Comparison of ENCODE assay signal across 18 cellular contexts in the genomic region with DNA sequence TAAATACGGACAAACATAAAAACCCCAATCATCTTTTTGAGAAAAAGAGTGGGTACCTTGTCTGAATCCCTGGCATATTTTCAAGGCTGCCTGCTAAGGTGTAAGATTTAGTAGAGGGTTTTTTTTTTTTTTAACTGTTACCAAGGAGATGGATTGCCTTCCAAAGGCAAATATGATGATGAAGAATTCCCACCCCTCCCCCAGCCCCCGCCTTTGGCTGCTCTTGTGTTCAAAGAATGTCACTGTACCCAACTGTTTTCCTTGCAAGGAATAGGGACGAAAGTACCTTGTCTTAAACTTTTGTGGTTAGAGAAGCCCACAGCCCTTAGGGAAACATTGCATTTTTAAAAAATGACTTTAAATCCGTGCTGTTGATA. TPM values are rescaled to one million over a fixed set of nuclear protein-coding genes. Genes with fewer than 3 reads are reported as not detected.
DNase-seq lines count a peak whose midpoint lies in the region; ATAC-seq, FAIRE-seq and TF ChIP-seq lines count a peak whose summit lies in the region.
"Had no signal": no experiment of that assay in that cellular context is flagged by ENCODE, and none has a peak within 500 bp of the region (broad histone marks: within the 10 kb centered on the region; RNA-seq: fewer than 3 reads in every experiment).

No MANE protein-coding gene starts in this region.

- CTCF ChIA-PET in naive thymus-derived CD4-positive, alpha-beta T cell (lab: Charles Lee) = interaction anchor here (0.5 to 1.0 kb wide), 2 partner anchors 19 to 654 kb away, joined by 3 read pairs; no protein-coding TSS in a partner anchor
- CTCF ChIA-PET in RWPE1 (lab: Yijun Ruan, JAX) = interaction anchor here (0.6 kb wide), 1 partner anchor 103 kb away, joined by 3 read pairs; no protein-coding TSS in a partner anchor

- H3K27me3 ChIP-seq in naive thymus-derived CD4-positive, alpha-beta T cell (ENCODE audit: control insufficient read depth in 2 of 2, insufficient read depth in 2 of 2, low read length in 2 of 2) = no peaks in the 10 kb centered on the region
- H3K27me3 ChIP-seq in left lung = no peaks in the 10 kb centered on the region
- H3K27me3 ChIP-seq: esophagus muscularis mucosa, sigmoid colon, upper lobe of left lung had no signal

- H3K4me1 ChIP-seq in naive thymus-derived CD4-positive, alpha-beta T cell (ENCODE audit: control insufficient read depth in 2 of 2, insufficient read depth in 2 of 2, low read length in 2 of 2) = peaks cover 53 to 61% of the 10 kb centered on the region in 2 donors
- peaks cover 0 to 95% of the 10 kb centered on the region in 2 donors for H3K4me1 ChIP-seq in left lung

- no peaks in the 10 kb centered on the region for H3K27me3 Mint-ChIP-seq in T-helper 2 cell treated with Interferon-gamma antibody and Interleukin-4, amounts not matched to agents 5 μg/mL and 100 μg/mL, for 36 hours (ENCODE audit: low read depth)
- H3K27me3 Mint-ChIP-seq in activated T-helper 1 cell treated with anti-CD3 and anti-CD28 coated beads, Interleukin-12 subunit alpha, Interleukin-12 subunit beta, Interleukin-2, Interleukin-4 antibody, amounts not matched to agents 30 ng/mL and 10 ng/mL and 1 ng/mL, durations not matched to agents 14 hours and 24 hours and 36 hours (ENCODE audit: insufficient read depth) = no peaks in the 10 kb centered on the region
- no peaks in the 10 kb centered on the region for H3K27me3 Mint-ChIP-seq in naive thymus-derived CD4-positive, alpha-beta T cell

- H3K36me3 Mint-ChIP-seq in T-helper 2 cell treated with Interferon-gamma antibody and Interleukin-4, amounts not matched to agents 5 μg/mL and 100 μg/mL, for 36 hours (ENCODE audit: low read depth) = peaks cover 4% of the 10 kb centered on the region
- peaks cover 2% of the 10 kb centered on the region for H3K36me3 Mint-ChIP-seq in activated T-helper 1 cell treated with anti-CD3 and anti-CD28 coated beads, Interleukin-12 subunit alpha, Interleukin-12 subunit beta, Interleukin-2, Interleukin-4 antibody, amounts not matched to agents 30 ng/mL and 10 ng/mL and 1 ng/mL, durations not matched to agents 14 hours and 24 hours and 36 hours (ENCODE audit: low read depth)
- peaks cover 0 to 8% (median 0%) of the 10 kb centered on the region in 5 donors for H3K36me3 Mint-ChIP-seq in naive thymus-derived CD4-positive, alpha-beta T cell

- H3K4me3 Mint-ChIP-seq in T-helper 2 cell treated with Interferon-gamma antibody and Interleukin-4, amounts not matched to agents 5 μg/mL and 100 μg/mL, for 36 hours = peak overlapping the region; percentile 82
- peak overlapping the region; percentile 73 for H3K4me3 Mint-ChIP-seq in activated T-helper 1 cell treated with anti-CD3 and anti-CD28 coated beads, Interleukin-12 subunit alpha, Interleukin-12 subunit beta, Interleukin-2, Interleukin-4 antibody, amounts not matched to agents 30 ng/mL and 10 ng/mL and 1 ng/mL, durations not matched to agents 14 hours and 24 hours and 36 hours
- peak overlapping the region; percentile 66 to 88 (median 78) for H3K4me3 Mint-ChIP-seq in naive thymus-derived CD4-positive, alpha-beta T cell

- peak overlapping the region; percentile 97 for H3K27ac Mint-ChIP-seq in T-helper 2 cell treated with Interferon-gamma antibody and Interleukin-4, amounts not matched to agents 5 μg/mL and 100 μg/mL, for 36 hours
- peak overlapping the region; percentile 93 for H3K27ac Mint-ChIP-seq in activated T-helper 1 cell treated with anti-CD3 and anti-CD28 coated beads, Interleukin-12 subunit alpha, Interleukin-12 subunit beta, Interleukin-2, Interleukin-4 antibody, amounts not matched to agents 30 ng/mL and 10 ng/mL and 1 ng/mL, durations not matched to agents 14 hours and 24 hours and 36 hours
- peak overlapping the region; percentile 80 to 98 (median 93) for H3K27ac Mint-ChIP-seq in naive thymus-derived CD4-positive, alpha-beta T cell

- H3K27ac ChIP-seq in naive thymus-derived CD4-positive, alpha-beta T cell (ENCODE audit: low read depth, low read length) = peak overlapping the region; percentile 58
- H3K27ac ChIP-seq in left lung = peak overlapping the region in 1 of 2 donors; percentile 97
- no peak overlapping the region for H3K27ac ChIP-seq in RWPE1
- H3K27ac ChIP-seq: esophagus muscularis mucosa, sigmoid colon had no signal

- peaks cover 61% of the 10 kb centered on the region for H3K4me1 Mint-ChIP-seq in T-helper 2 cell treated with Interferon-gamma antibody and Interleukin-4, amounts not matched to agents 5 μg/mL and 100 μg/mL, for 36 hours (ENCODE audit: low read depth)
- H3K4me1 Mint-ChIP-seq in activated T-helper 1 cell treated with anti-CD3 and anti-CD28 coated beads, Interleukin-12 subunit alpha, Interleukin-12 subunit beta, Interleukin-2, Interleukin-4 antibody, amounts not matched to agents 30 ng/mL and 10 ng/mL and 1 ng/mL, durations not matched to agents 14 hours and 24 hours and 36 hours (ENCODE audit: low read depth) = peaks cover 65% of the 10 kb centered on the region
- peaks cover 52 to 66% (median 60%) of the 10 kb centered on the region in 7 donors for H3K4me1 Mint-ChIP-seq in naive thymus-derived CD4-positive, alpha-beta T cell

- intact Hi-C loops in activated T-helper 1 cell treated with anti-CD3 and anti-CD28 coated beads, Interleukin-12 subunit alpha, Interleukin-12 subunit beta, Interleukin-2, Interleukin-4 antibody, amounts not matched to agents 30 ng/mL and 10 ng/mL and 1 ng/mL, durations not matched to agents 14 hours and 24 hours and 36 hours (cut with micrococcal nuclease) = loop anchor here (1.0 to 10.0 kb wide), 4 partner anchors 21 to 613 kb away; no protein-coding TSS in a partner anchor
- intact Hi-C loops in naive thymus-derived CD4-positive, alpha-beta T cell (cut with micrococcal nuclease) = loop anchor here (1.0 to 2.0 kb wide), 3 partner anchors 17 to 31 kb away; partner anchors contain the start of gene ARHGAP26 (in 1 of the 2)
- intact Hi-C loops in left lung (cut with DNase I) = no loop called here

- no peak for ATAC-seq in naive thymus-derived CD4-positive, alpha-beta T cell
- ATAC-seq in left lung = no peak

- no peaks in the 10 kb centered on the region for H3K9me3 Mint-ChIP-seq in T-helper 2 cell treated with Interferon-gamma antibody and Interleukin-4, amounts not matched to agents 5 μg/mL and 100 μg/mL, for 36 hours
- no peaks in the 10 kb centered on the region for H3K9me3 Mint-ChIP-seq in activated T-helper 1 cell treated with anti-CD3 and anti-CD28 coated beads, Interleukin-12 subunit alpha, Interleukin-12 subunit beta, Interleukin-2, Interleukin-4 antibody, amounts not matched to agents 30 ng/mL and 10 ng/mL and 1 ng/mL, durations not matched to agents 14 hours and 24 hours and 36 hours
- no peaks in the 10 kb centered on the region for H3K9me3 Mint-ChIP-seq in naive thymus-derived CD4-positive, alpha-beta T cell

- H3K9me3 ChIP-seq in naive thymus-derived CD4-positive, alpha-beta T cell (ENCODE audit: control insufficient read depth in 2 of 3, low read length in 3 of 3) = no peaks in the 10 kb centered on the region
- H3K9me3 ChIP-seq in left lung = no peaks in the 10 kb centered on the region
- H3K9me3 ChIP-seq: esophagus muscularis mucosa, sigmoid colon, upper lobe of left lung had no signal

- H3K4me3 ChIP-seq in naive thymus-derived CD4-positive, alpha-beta T cell (ENCODE audit: low read length) = peak overlapping the region; percentile 41
- no peak overlapping the region for H3K4me3 ChIP-seq in left lung
- H3K4me3 ChIP-seq: esophagus muscularis mucosa, sigmoid colon, upper lobe of left lung had no signal

- FAIRE-seq in GM19239 (lab: Jason Lieb, UNC) = peak; percentile 60
- FAIRE-seq: G401.6, GM12892 had no signal

- no peaks in the 10 kb centered on the region for H3K36me3 ChIP-seq in naive thymus-derived CD4-positive, alpha-beta T cell (ENCODE audit: control insufficient read depth in 2 of 3, insufficient read depth in 3 of 3, low read length in 3 of 3)
- no peaks in the 10 kb centered on the region for H3K36me3 ChIP-seq in left lung
- H3K36me3 ChIP-seq: esophagus muscularis mucosa, sigmoid colon, upper lobe of left lung had no signal

- POLR2A ChIA-PET in naive thymus-derived CD4-positive, alpha-beta T cell (lab: Charles Lee) = interaction anchor here (0.9 to 5.5 kb wide), 3 partner anchors 20 to 31 kb away, joined by 3 to 81 read pairs (median 4); partner anchors contain the start of gene ARHGAP26
- POLR2A ChIA-PET in RWPE1 (lab: Yijun Ruan, JAX; ENCODE audit: low non-redundant PET) = no interaction called here

- TF ChIP-seq CTCF in left lung (IDR thresholded peaks at IDR 0.05) (no peak), RWPE1 (conservative IDR thresholded peaks at IDR 0.05; ENCODE audit: low read depth) (no peak)

- DNase-seq in T-helper 2 cell treated with Interferon-gamma antibody and Interleukin-4, amounts not matched to agents 5 μg/mL and 100 μg/mL, for 36 hours (ENCODE audit: low spot score) = no peak
- DNase-seq in T-helper 2 cell (no peak), GM19239 (ENCODE audit: insufficient read length, low spot score) (no peak), left lung (no peak), RWPE1 (ENCODE audit: low spot score) (no peak)
- no peak for DNase-seq in activated T-helper 1 cell treated with anti-CD3 and anti-CD28 coated beads, Interleukin-12 subunit alpha, Interleukin-12 subunit beta, Interleukin-2, Interleukin-4 antibody, amounts not matched to agents 30 ng/mL and 10 ng/mL and 1 ng/mL, durations not matched to agents 14 hours and 24 hours and 36 hours (ENCODE audit: low spot score)
- DNase-seq in naive thymus-derived CD4-positive, alpha-beta T cell = no peak
- no peak for DNase-seq in stimulated activated CD4-positive, alpha-beta T cell treated with anti-CD3 and anti-CD28 coated beads, Interleukin-4, amount 100 ng/mL, for 24 hours
- DNase-seq: glutamatergic neuron, HCEC 1CT, islet precursor cell, NCI-H187, NCI-H69, sigmoid colon, upper lobe of left lung had no signal

RNA-seq across cellular contexts. Expression of gene ARHGAP26, which starts 31.3 kb away (rescaled TPM):
- 20.0 and 21.2 TPM in 2 replicates for total RNA-seq in activated T-helper 1 cell treated with anti-CD3 and anti-CD28 coated beads, Interleukin-12 subunit alpha, Interleukin-12 subunit beta, Interleukin-2, Interleukin-4 antibody, amounts not matched to agents 30 ng/mL and 10 ng/mL and 1 ng/mL, durations not matched to agents 14 hours and 24 hours and 36 hours
- 100 to 1,000 TPM in 1 of 5 experiments, 10 to 100 TPM in 4; 20.1 to 123 (median 29.1) TPM for total RNA-seq in naive thymus-derived CD4-positive, alpha-beta T cell
- polyA plus RNA-seq in naive thymus-derived CD4-positive, alpha-beta T cell = 10 to 100 TPM; 10.5 to 12.9 TPM
- 10 to 100 TPM; 25.6 to 61.9 TPM for total RNA-seq in left lung

Comparison
In these comparisons a context has a peak if more than half of its experiments do, and no peak if none do; other contexts are left out.
1. intact Hi-C loops: an anchor here in activated T-helper 1 cell treated with anti-CD3 and anti-CD28 coated beads, Interleukin-12 subunit alpha, Interleukin-12 subunit beta, Interleukin-2, Interleukin-4 antibody, amounts not matched to agents 30 ng/mL and 10 ng/mL and 1 ng/mL, durations not matched to agents 14 hours and 24 hours and 36 hours (1.0 to 10.0 kb wide) and naive thymus-derived CD4-positive, alpha-beta T cell (1.0 to 2.0 kb wide); none called in left lung.